In genomic region chr20:45826381-45827019, GRCh38 we compare ENCODE assay signal across 12 cellular contexts. TPM values are rescaled to one million over a fixed set of nuclear protein-coding genes. Genes with fewer than 3 reads are reported as not detected.
DNase-seq lines count a peak whose midpoint lies in the region; ATAC-seq and TF ChIP-seq lines count a peak whose summit lies in the region.
"Had no signal": no experiment of that assay in that cellular context is flagged by ENCODE, and none has a peak within 500 bp of the region (broad histone marks: within the 10 kb centered on the region; RNA-seq: fewer than 3 reads in every experiment).

No MANE protein-coding gene starts in this region.

- H3K9me3 ChIP-seq in upper lobe of left lung (no peaks in the 10 kb centered on the region), BE2C (no peaks in the 10 kb centered on the region)

- no peak overlapping the region for H3K56ac ChIP-seq in mesendoderm (ENCODE audit: low read length)

- H3K4me1 Mint-ChIP-seq in chondrocyte (ENCODE audit: low read depth), result peaks cover 45% of the 10 kb centered on the region

- H3K9me3 Mint-ChIP-seq in chondrocyte (ENCODE audit: low read depth), result no peaks in the 10 kb centered on the region
- H3K9me3 Mint-ChIP-seq: activated naive CD8-positive, alpha-beta T cell treated with anti-CD3 and anti-CD28 coated beads, Interleukin-2, amount 10 ng/mL, durations not matched to agents 7 days and 5 days had no signal

- H2BK120ac ChIP-seq in mesendoderm (ENCODE audit: low read depth, low read length), result no peak overlapping the region

- H3K79me2 ChIP-seq in mesendoderm (ENCODE audit: control insufficient read depth, insufficient read depth, low read length), result no peaks in the 10 kb centered on the region

- no peaks in the 10 kb centered on the region for H3K36me3 Mint-ChIP-seq in chondrocyte (ENCODE audit: low read depth)

- no peak for TF ChIP-seq POLR2A in upper lobe of left lung (IDR thresholded peaks at IDR 0.05)

- no peak overlapping the region for H3K4me3 Mint-ChIP-seq in chondrocyte (ENCODE audit: unreplicated experiment)
- H3K4me3 Mint-ChIP-seq: activated naive CD8-positive, alpha-beta T cell treated with anti-CD3 and anti-CD28 coated beads, Interleukin-2, amount 10 ng/mL, durations not matched to agents 7 days and 5 days had no signal

- TF ChIP-seq CTCF in chondrocyte (IDR thresholded peaks at IDR 0.05), result no peak
- TF ChIP-seq CTCF in upper lobe of left lung (IDR thresholded peaks at IDR 0.05), result no peak
- TF ChIP-seq CTCF in BE2C (IDR thresholded peaks at IDR 0.05; ENCODE audit: low read depth, low read length), result no peak

- TF ChIP-seq EP300 in upper lobe of left lung (IDR thresholded peaks at IDR 0.05), result no peak

- no peak overlapping the region for H4K8ac ChIP-seq in mesendoderm (ENCODE audit: low read depth, low read length)

- H2AK5ac ChIP-seq in mesendoderm (ENCODE audit: low read length), result no peak overlapping the region

- no peak overlapping the region for H3K18ac ChIP-seq in mesendoderm (ENCODE audit: low read length)

- no peaks in the 10 kb centered on the region for H3K36me3 ChIP-seq in mesendoderm (ENCODE audit: control insufficient read depth, insufficient read depth, low read length)
- H3K36me3 ChIP-seq in upper lobe of left lung, result no peaks in the 10 kb centered on the region
- no peaks in the 10 kb centered on the region for H3K36me3 ChIP-seq in BE2C

- H3K4me3 ChIP-seq in mesendoderm (ENCODE audit: low read length), result no peak overlapping the region
- H3K4me3 ChIP-seq in upper lobe of left lung, result no peak overlapping the region
- no peak overlapping the region for H3K4me3 ChIP-seq in BE2C (ENCODE audit: low read depth, low read length)

- no CpG with 5 or more reads among the region's 6 CpGs for WGBS in mesendoderm (ENCODE audit: extremely low coverage, insufficient coverage, low lambda C conversion rate)
- 71 to 81% methylated on average over 6 of the region's 6 CpGs for whole genome bisulfite sequencing in upper lobe of left lung, 2 donors

- no peak overlapping the region for H4K5ac ChIP-seq in mesendoderm (ENCODE audit: low read length)

- H3K4me1 ChIP-seq in mesendoderm (ENCODE audit: control insufficient read depth, low read depth, low read length) (no peaks in the 10 kb centered on the region), upper lobe of left lung (peaks cover 12 to 27% (median 23%) of the 10 kb centered on the region in 4 donors), BE2C (no peaks in the 10 kb centered on the region)

- DNase-seq in NCI-H2196 treated with DMSO at 0.1 percent for 48 hours (lab: John Stamatoyannopoulos, UW; ENCODE audit: unreplicated experiment), result peak; percentile 9
- DNase-seq in NCI-H2196 (lab: John Stamatoyannopoulos, UW; ENCODE audit: unreplicated experiment), result no peak
- no peak for DNase-seq in chondrocyte (ENCODE audit: low spot score)
- DNase-seq in mesendoderm, result peak; percentile 42
- DNase-seq in upper lobe of left lung, result peak; percentile 53 to 54
- no peak for DNase-seq in NCI-H2081 (lab: John Stamatoyannopoulos, UW)
- no peak for DNase-seq in BE2C
- DNase-seq in activated CD4-positive, alpha-beta T cell treated with anti-CD3 and anti-CD28 coated beads for 48 hours, result no peak
- DNase-seq: activated naive CD8-positive, alpha-beta T cell treated with anti-CD3 and anti-CD28 coated beads, Interleukin-2, amount 10 ng/mL, durations not matched to agents 7 days and 5 days; KG1 had no signal

- H3K27ac Mint-ChIP-seq in chondrocyte (ENCODE audit: unreplicated experiment), result peak overlapping the region; percentile 79
- H3K27ac Mint-ChIP-seq: activated naive CD8-positive, alpha-beta T cell treated with anti-CD3 and anti-CD28 coated beads, Interleukin-2, amount 10 ng/mL, durations not matched to agents 7 days and 5 days had no signal

- H2BK15ac ChIP-seq in mesendoderm (replicated peaks; ENCODE audit: low read depth), result no peak overlapping the region

- peak in 1 of 2 donors; percentile 56 for ATAC-seq in upper lobe of left lung (ENCODE audit: low FRiP score in 2 of 2)

- H3K23ac ChIP-seq in mesendoderm (ENCODE audit: low read length), result no peak overlapping the region

- no peaks in the 10 kb centered on the region for H3K27me3 ChIP-seq in mesendoderm (ENCODE audit: insufficient read depth, low read length, poor library complexity)
- H3K27me3 ChIP-seq in upper lobe of left lung, result peaks cover 0 to 23% (median 10%) of the 10 kb centered on the region in 4 donors
- H3K27me3 ChIP-seq in BE2C, result no peaks in the 10 kb centered on the region

- no peak overlapping the region for H3K4me2 ChIP-seq in mesendoderm (ENCODE audit: low read length)

- no peak overlapping the region for H3K4ac ChIP-seq in mesendoderm (ENCODE audit: low read depth, low read length)

- H3K9ac ChIP-seq in mesendoderm (ENCODE audit: low read length), result no peak overlapping the region

- H3K79me1 ChIP-seq in mesendoderm (ENCODE audit: low read length), result no peaks in the 10 kb centered on the region

- no peak overlapping the region for H2BK5ac ChIP-seq in mesendoderm (ENCODE audit: low read length)

- peaks cover 4% of the 10 kb centered on the region for H3K27me3 Mint-ChIP-seq in chondrocyte (ENCODE audit: low read depth)

- H3K27ac ChIP-seq in mesendoderm (ENCODE audit: low read depth, low read length) (no peak overlapping the region), upper lobe of left lung (peak overlapping the region; percentile 3 to 70 (median 56))

RNA-seq across cellular contexts. Expression of gene TNNC2, which starts 0.6 kb away (rescaled TPM):
- total RNA-seq in chondrocyte, result 0.46 to 0.63 TPM (median 0.52 TPM) in 3 replicates
- polyA plus RNA-seq in mesendoderm (2013, experiment 1 of 2), result 2.9 TPM
- 3.8 TPM for polyA plus RNA-seq in mesendoderm (2013, experiment 2 of 2)
- 1 to 10 TPM in 1 of 6 donors, under 1 TPM in 2, not detected in 3; 0.37 to 1.1 (median 0.80) TPM for total RNA-seq in upper lobe of left lung
- not detected for polyA plus RNA-seq in BE2C (2012; ENCODE audit: insufficient read depth, insufficient read length, low read depth)
- total RNA-seq: activated naive CD8-positive, alpha-beta T cell treated with anti-CD3 and anti-CD28 coated beads, Interleukin-2, amount 10 ng/mL, durations not matched to agents 7 days and 5 days; frontal cortex; OCI-LY7 had no signal

RNA-seq across cellular contexts. Expression of gene SNX21, which starts 7.1 kb away (rescaled TPM):
- total RNA-seq in chondrocyte, result 25.2 to 27.7 TPM (median 26.5 TPM) in 3 replicates
- polyA plus RNA-seq in mesendoderm (2013, experiment 1 of 2), result 5.7 TPM
- polyA plus RNA-seq in mesendoderm (2013, experiment 2 of 2), result 5.7 TPM
- 100 to 1,000 TPM in 1 of 6 donors, 10 to 100 TPM in 5; 23.9 to 117 (median 52.9) TPM for total RNA-seq in upper lobe of left lung
- polyA plus RNA-seq in BE2C (2012; ENCODE audit: insufficient read depth, insufficient read length, low read depth), result 7.0 TPM

RNA-seq across cellular contexts. Expression of gene UBE2C, which starts 14.1 kb away (rescaled TPM):
- 12.8 to 17.2 TPM (median 15.3 TPM) in 3 replicates for total RNA-seq in chondrocyte
- 442 TPM for polyA plus RNA-seq in mesendoderm (2013, experiment 1 of 2)
- polyA plus RNA-seq in mesendoderm (2013, experiment 2 of 2), result 450 TPM
- total RNA-seq in upper lobe of left lung, result 10 to 100 TPM in 1 of 6 donors, 1 to 10 TPM in 3, not detected in 2; 1.1 to 12.5 (median 3.5) TPM
- 38.2 TPM for polyA plus RNA-seq in BE2C (2012; ENCODE audit: insufficient read depth, insufficient read length, low read depth)

RNA-seq across cellular contexts. Expression of gene ACOT8, which starts 30.7 kb away (rescaled TPM):
- 14.2 to 22.8 TPM (median 15.9 TPM) in 3 replicates for total RNA-seq in chondrocyte
- polyA plus RNA-seq in mesendoderm (2013, experiment 1 of 2), result 15.0 TPM
- polyA plus RNA-seq in mesendoderm (2013, experiment 2 of 2), result 15.0 TPM
- total RNA-seq in upper lobe of left lung, result 10 to 100 TPM; 23.9 to 46.8 (median 31.5) TPM
- polyA plus RNA-seq in BE2C (2012; ENCODE audit: insufficient read depth, insufficient read length, low read depth), result 88.3 TPM

RNA-seq across cellular contexts. Expression of gene ZSWIM3, which starts 30.9 kb away (rescaled TPM):
- total RNA-seq in chondrocyte (3.4 to 4.9 TPM (median 3.9 TPM) in 3 replicates), upper lobe of left lung (1 to 10 TPM; 2.4 to 7.3 (median 3.9) TPM)
- polyA plus RNA-seq in mesendoderm (2013, experiment 1 of 2), result 1.9 TPM
- polyA plus RNA-seq in mesendoderm (2013, experiment 2 of 2), result 1.7 TPM
- polyA plus RNA-seq in BE2C (2012; ENCODE audit: insufficient read depth, insufficient read length, low read depth), result 4.9 TPM

Comparison
In these comparisons a context has a peak if more than half of its experiments do, and no peak if none do; other contexts are left out.
1. DNase-seq: peak in NCI-H2196 treated with DMSO at 0.1 percent for 48 hours (single experiment), mesendoderm (single experiment) and upper lobe of left lung (2 of 2); none in NCI-H2196 (single experiment), chondrocyte (single experiment), NCI-H2081 (0 of 2), BE2C (single experiment) and activated CD4-positive, alpha-beta T cell treated with anti-CD3 and anti-CD28 coated beads for 48 hours (single experiment).